In genomic region chr6:169751242-169752073, GRCh38 we compare ENCODE assay signal across 1 cellular context.
TF ChIP-seq lines count a peak whose summit lies in the region.

Gene DYNLT2, minus strand, starts transcription at chr6:169751572. Its CDS starts 114 bp downstream, at chr6:169751458.
Gene ERMARD, plus strand, starts transcription at chr6:169751622. Its CDS starts 36 bp downstream, at chr6:169751658.

TF ChIP-seq in K562, 482 proteins besides CTCF, POLR2A, EP300 and RAD21 (continued from another document and continues in another):
- TF ChIP-seq MGA (IDR thresholded peaks at IDR 0.05) = peak; percentile 81
- peak; percentile 74 to 92; a peak in 2 of 4 replicates for TF ChIP-seq NONO (IDR thresholded peaks at IDR 0.05; ENCODE audit: low read depth in 2 of 2, low read length in 1 of 2)
- no peak for TF ChIP-seq SREBF1 (IDR thresholded peaks at IDR 0.05; ENCODE audit: borderline replicate concordance, low read depth, low read length)
- no peak for TF ChIP-seq ZNF780A (CRISPR knock-in tag; IDR thresholded peaks at IDR 0.05)
- no peak for TF ChIP-seq HNRNPUL1 (IDR thresholded peaks at IDR 0.05; ENCODE audit: low read length)
- peak; percentile 5; the same call in 1 of the 2 replicates for TF ChIP-seq USF1 (CRISPR knock-in tag; IDR thresholded peaks at IDR 0.05)
- TF ChIP-seq MCM2 (IDR thresholded peaks at IDR 0.05; ENCODE audit: low read depth) = no peak
- TF ChIP-seq KLF10 (CRISPR knock-in tag; IDR thresholded peaks at IDR 0.05) = no peak
- TF ChIP-seq MYC (IDR thresholded peaks at IDR 0.05; ENCODE audit: low read depth, low read length) = peak; percentile 94
- peak; percentile 87; the same call in 1 of the 2 replicates for TF ChIP-seq MYC (CRISPR knock-in tag; IDR thresholded peaks at IDR 0.05; ENCODE audit: borderline replicate concordance, low read depth)
- TF ChIP-seq LEF1 (IDR thresholded peaks at IDR 0.05) = no peak
- peak; percentile 99 for TF ChIP-seq POLR2G (IDR thresholded peaks at IDR 0.05; ENCODE audit: low read depth, low read length)
- TF ChIP-seq NFYB (IDR thresholded peaks at IDR 0.05; ENCODE audit: extremely low read depth, insufficient read length) = no peak
- TF ChIP-seq RBM15 (IDR thresholded peaks at IDR 0.05; ENCODE audit: insufficient read depth, low read length) = no peak
- TF ChIP-seq RBM14 (IDR thresholded peaks at IDR 0.05; ENCODE audit: borderline replicate concordance, insufficient read depth, low read depth, low read length) = 0 out of 2 replicates have a peak, but pooled peaks have one; percentile 43
- TF ChIP-seq E2F8 (IDR thresholded peaks at IDR 0.05; ENCODE audit: low read depth, partially characterized antibody) = peak; percentile 94
- no peak for TF ChIP-seq KAT8 (IDR thresholded peaks at IDR 0.05; ENCODE audit: low read depth)
- TF ChIP-seq ZNF277 (CRISPR knock-in tag; IDR thresholded peaks at IDR 0.05; ENCODE audit: borderline replicate concordance) = no peak
- peak; percentile 80 for TF ChIP-seq SMAD4 (CRISPR knock-in tag; conservative IDR thresholded peaks at IDR 0.05)
- TF ChIP-seq ELK3 (CRISPR knock-in tag; IDR thresholded peaks at IDR 0.05) = no peak
- peak; percentile 70; the same call in 1 of the 2 replicates for TF ChIP-seq ZNF263 (CRISPR knock-in tag; IDR thresholded peaks at IDR 0.05; ENCODE audit: borderline replicate concordance)
- TF ChIP-seq ZNF655 (CRISPR knock-in tag; IDR thresholded peaks at IDR 0.05) = no peak
- TF ChIP-seq TRIM28 (IDR thresholded peaks at IDR 0.05) = peak; percentile 57; the same call in 1 of the 2 replicates
- TF ChIP-seq NCOA4 (IDR thresholded peaks at IDR 0.05; ENCODE audit: partially characterized antibody) = no peak
- no peak for TF ChIP-seq ZNF140 (CRISPR knock-in tag; IDR thresholded peaks at IDR 0.05)
- peak; percentile 96 for TF ChIP-seq SIN3B (IDR thresholded peaks at IDR 0.05; ENCODE audit: low read depth)
- no peak for TF ChIP-seq MAFK (IDR thresholded peaks at IDR 0.05; ENCODE audit: low read length)
- TF ChIP-seq ZNF224 (CRISPR knock-in tag; IDR thresholded peaks at IDR 0.05) = no peak; the same call in 1 of the 2 replicates
- no peak for TF ChIP-seq HIVEP1 (CRISPR knock-in tag; IDR thresholded peaks at IDR 0.05)
- TF ChIP-seq ARNT (IDR thresholded peaks at IDR 0.05) = peak in 1 of 2 experiments; percentile 48; a peak in 1 of 4 replicates
- peak; percentile 81 for TF ChIP-seq CREB3L1 (IDR thresholded peaks at IDR 0.05; ENCODE audit: borderline replicate concordance, low read depth)
- TF ChIP-seq ZNF143 (CRISPR knock-in tag; IDR thresholded peaks at IDR 0.05) = peak; percentile 26; the same call in 1 of the 2 replicates
- no peak for TF ChIP-seq PHB2 (IDR thresholded peaks at IDR 0.05; ENCODE audit: low read depth)
- TF ChIP-seq NR2F6 (CRISPR knock-in tag; IDR thresholded peaks at IDR 0.05) = no peak
- TF ChIP-seq STAT5B (CRISPR knock-in tag; IDR thresholded peaks at IDR 0.05) = no peak
- no peak for TF ChIP-seq MAFF (IDR thresholded peaks at IDR 0.05; ENCODE audit: low read length)
- TF ChIP-seq ZKSCAN3 (CRISPR knock-in tag; IDR thresholded peaks at IDR 0.05) = no peak
- no peak for TF ChIP-seq ZNF717 (CRISPR knock-in tag; IDR thresholded peaks at IDR 0.05)
- no peak for TF ChIP-seq ZNF197 (CRISPR knock-in tag; IDR thresholded peaks at IDR 0.05; ENCODE audit: low read depth)
- peak; percentile 88 for TF ChIP-seq KAT7 (CRISPR knock-in tag; IDR thresholded peaks at IDR 0.05; ENCODE audit: borderline replicate concordance)
- no peak for TF ChIP-seq RBM34 (IDR thresholded peaks at IDR 0.05; ENCODE audit: borderline replicate concordance, insufficient read depth, low read length)
- no peak for TF ChIP-seq DDX20 (tag; IDR thresholded peaks at IDR 0.05; ENCODE audit: low read depth)
- no peak for TF ChIP-seq RFX1 (IDR thresholded peaks at IDR 0.05)
- TF ChIP-seq TAF9B (IDR thresholded peaks at IDR 0.05; ENCODE audit: partially characterized antibody) = peak; percentile 85
- peak; percentile 54; the same call in 1 of the 2 replicates for TF ChIP-seq BCOR (IDR thresholded peaks at IDR 0.05)
- TF ChIP-seq ZFX (CRISPR knock-in tag; IDR thresholded peaks at IDR 0.05) = peak; percentile 100
